Comparison of ENCODE assay signal across 1 cellular context in the genomic region with DNA sequence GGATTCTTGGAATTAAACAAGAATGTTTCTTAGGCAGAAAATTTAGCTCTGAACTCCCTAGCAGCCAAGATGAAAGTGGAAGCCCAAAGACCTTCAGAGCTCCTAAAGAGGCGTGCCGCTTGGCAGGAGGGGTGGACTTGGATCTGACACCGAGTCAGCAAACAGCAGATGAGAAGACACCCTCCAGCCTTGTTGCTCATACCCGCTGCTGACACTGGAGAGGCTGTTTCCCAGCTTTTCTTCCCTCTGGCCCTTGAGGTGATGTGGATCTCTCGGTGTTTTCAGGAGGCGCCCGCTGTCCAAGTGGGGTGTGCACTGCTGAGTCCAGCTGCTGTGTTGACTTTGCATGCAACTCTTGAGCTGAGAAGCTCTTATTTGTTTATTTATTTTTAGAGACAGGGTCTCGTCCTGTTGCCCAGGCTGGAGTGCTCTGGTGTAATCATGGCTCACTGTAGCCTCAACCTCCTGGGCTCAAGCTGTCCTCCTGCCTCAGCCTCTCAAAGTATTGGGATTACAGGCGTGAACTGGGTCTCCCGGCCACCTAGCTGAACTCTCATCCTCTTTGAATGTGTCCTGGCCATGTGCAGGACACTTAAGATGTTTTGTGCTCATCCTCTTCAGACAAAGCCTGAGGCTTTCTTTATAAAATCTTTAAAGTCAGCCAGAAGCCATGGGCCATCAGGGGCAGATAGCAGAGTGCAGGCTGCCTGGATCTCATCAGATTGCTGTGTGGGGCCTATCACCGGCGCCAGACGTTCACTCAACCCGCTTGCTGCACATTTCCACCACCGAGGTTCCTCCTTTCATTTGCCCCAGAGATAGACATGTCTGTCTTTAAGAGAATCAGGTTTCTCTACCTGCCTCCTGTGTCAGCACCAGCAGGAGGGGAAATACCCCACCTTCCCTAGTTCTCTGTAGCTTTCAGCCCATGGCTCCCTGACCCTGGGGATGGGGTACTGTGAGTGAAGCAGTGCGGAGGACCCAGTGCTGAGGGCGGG.
TF ChIP-seq lines count a peak whose summit lies in the region.

No MANE protein-coding gene starts in this region.

TF ChIP-seq in H1, 55 proteins besides CTCF, POLR2A, EP300 and RAD21 (continued from another document):
- TF ChIP-seq SIX5 (IDR thresholded peaks at IDR 0.05; ENCODE audit: low read depth, low read length) (no peak), HDAC2 (IDR thresholded peaks at IDR 0.05; ENCODE audit: borderline replicate concordance in 1 of 2, low read depth in 2 of 2, low read length in 2 of 2) (no peak), KDM1A (IDR thresholded peaks at IDR 0.05; ENCODE audit: borderline replicate concordance, low read length) (no peak), POU5F1 (IDR thresholded peaks at IDR 0.05; ENCODE audit: low read depth, low read length) (no peak), JUN (IDR thresholded peaks at IDR 0.05; ENCODE audit: low read depth, low read length) (no peak), RBBP5 (IDR thresholded peaks at IDR 0.05; ENCODE audit: borderline replicate concordance, low read depth, low read length) (no peak), YY1 (IDR thresholded peaks at IDR 0.05; ENCODE audit: low read depth, low read length) (no peak), CREB1 (IDR thresholded peaks at IDR 0.05) (no peak), ASH2L (IDR thresholded peaks at IDR 0.05; ENCODE audit: low read length) (no peak), TBP (IDR thresholded peaks at IDR 0.05; ENCODE audit: low read depth, low read length) (no peak), CHD1 (IDR thresholded peaks at IDR 0.05; ENCODE audit: low read depth, low read length) (no peak)
- TF ChIP-seq, protein P1, sequence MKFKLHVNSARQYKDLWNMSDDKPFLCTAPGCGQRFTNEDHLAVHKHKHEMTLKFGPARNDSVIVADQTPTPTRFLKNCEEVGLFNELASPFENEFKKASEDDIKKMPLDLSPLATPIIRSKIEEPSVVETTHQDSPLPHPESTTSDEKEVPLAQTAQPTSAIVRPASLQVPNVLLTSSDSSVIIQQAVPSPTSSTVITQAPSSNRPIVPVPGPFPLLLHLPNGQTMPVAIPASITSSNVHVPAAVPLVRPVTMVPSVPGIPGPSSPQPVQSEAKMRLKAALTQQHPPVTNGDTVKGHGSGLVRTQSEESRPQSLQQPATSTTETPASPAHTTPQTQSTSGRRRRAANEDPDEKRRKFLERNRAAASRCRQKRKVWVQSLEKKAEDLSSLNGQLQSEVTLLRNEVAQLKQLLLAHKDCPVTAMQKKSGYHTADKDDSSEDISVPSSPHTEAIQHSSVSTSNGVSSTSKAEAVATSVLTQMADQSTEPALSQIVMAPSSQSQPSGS (IDR thresholded peaks at IDR 0.05; ENCODE audit: low read length): no peak
TF ChIP-seq in H1: peak in this region for 0.
